ENCODE assay signal across 9 cellular contexts in genomic region chr3:192409203-192409837, GRCh38.
DNase-seq lines count a peak whose midpoint lies in the region; ATAC-seq, FAIRE-seq and TF ChIP-seq lines count a peak whose summit lies in the region.
"Had no signal": no experiment of that assay in that cellular context is flagged by ENCODE, and none has a peak within 500 bp of the region (broad histone marks: within the 10 kb centered on the region; RNA-seq: fewer than 3 reads in every experiment).

No MANE protein-coding gene starts in this region.

- peaks cover 45% of the 10 kb centered on the region for H3K27me3 ChIP-seq in keratinocyte (ENCODE audit: control insufficient read depth, extremely low read depth, insufficient read depth, low read length)
- no peaks in the 10 kb centered on the region for H3K27me3 ChIP-seq in testis
- H3K27me3 ChIP-seq in Karpas-422 (ENCODE audit: low read length): no peaks in the 10 kb centered on the region
- no peaks in the 10 kb centered on the region for H3K27me3 ChIP-seq in CD8-positive, alpha-beta memory T cell (ENCODE audit: insufficient read depth, low read length, poor library complexity, severe bottlenecking)

- DNase-seq in MCF 10A (ENCODE audit: unreplicated experiment) (peak; percentile 28), keratinocyte (ENCODE audit: low read depth, low spot score) (no peak), testis (peak; percentile 42), Karpas-422 (no peak)
- no peak for DNase-seq in activated CD4-positive, alpha-beta T cell treated with anti-CD3 and anti-CD28 coated beads, Interleukin-2, amount 10 ng/mL, durations not matched to agents 7 days and 5 days
- DNase-seq in CD8-positive, alpha-beta memory T cell: no peak

- H3K9ac ChIP-seq in keratinocyte (ENCODE audit: control insufficient read depth, extremely low read depth, insufficient read depth, low read length): no peak overlapping the region
- H3K9ac ChIP-seq in Karpas-422 (ENCODE audit: low read length): no peak overlapping the region

- POLR2A ChIA-PET in MCF 10A (lab: Yijun Ruan, JAX): interaction anchor here (0.6 kb wide), 1 partner anchor 631 kb away, joined by 3 read pairs; no protein-coding TSS in a partner anchor
- POLR2A ChIA-PET in activated CD4-positive, alpha-beta T cell treated with anti-CD3 and anti-CD28 coated beads, Interleukin-2, amount 10 ng/mL, durations not matched to agents 7 days and 5 days (lab: Charles Lee): no interaction called here
- POLR2A ChIA-PET in CD8-positive, alpha-beta memory T cell (lab: Charles Lee): no interaction called here

- H3K4me1 ChIP-seq in keratinocyte (ENCODE audit: control insufficient read depth, extremely low read depth, insufficient read depth, low read length): peaks cover 6% of the 10 kb centered on the region
- no peaks in the 10 kb centered on the region for H3K4me1 ChIP-seq in testis
- no peaks in the 10 kb centered on the region for H3K4me1 ChIP-seq in Karpas-422 (ENCODE audit: low read length)
- no peaks in the 10 kb centered on the region for H3K4me1 ChIP-seq in CD8-positive, alpha-beta memory T cell (ENCODE audit: insufficient read depth, low read length)

- H2AFZ ChIP-seq in keratinocyte (ENCODE audit: control insufficient read depth, low read length) (peak overlapping the region; percentile 61), Karpas-422 (ENCODE audit: low read length) (no peak overlapping the region)

- no peaks in the 10 kb centered on the region for H4K20me1 ChIP-seq in keratinocyte (ENCODE audit: control insufficient read depth, extremely low read depth, insufficient read depth, low read length)
- no peaks in the 10 kb centered on the region for H4K20me1 ChIP-seq in Karpas-422 (ENCODE audit: insufficient read depth, low read depth, low read length)

- H3K4me3 ChIP-seq in keratinocyte (ENCODE audit: control insufficient read depth in 2 of 3, extremely low read depth in 1 of 3, insufficient read depth in 2 of 3, low read depth in 1 of 3, low read length in 3 of 3) (peak overlapping the region; percentile 28 to 57 (median 54)), testis (peak overlapping the region; percentile 53 to 64), Karpas-422 (ENCODE audit: low read length) (no peak overlapping the region)
- H3K4me3 ChIP-seq in CD8-positive, alpha-beta memory T cell (ENCODE audit: low read length): no peak overlapping the region

- H3K27ac Mint-ChIP-seq in MCF 10A (ENCODE audit: low read depth, unreplicated experiment): no peak overlapping the region
- no peak overlapping the region for H3K27ac Mint-ChIP-seq in activated CD4-positive, alpha-beta T cell treated with anti-CD3 and anti-CD28 coated beads, Interleukin-2, amount 10 ng/mL, durations not matched to agents 7 days and 5 days
- no peak overlapping the region for H3K27ac Mint-ChIP-seq in CD8-positive, alpha-beta memory T cell

- peaks cover 11% of the 10 kb centered on the region for H3K4me1 Mint-ChIP-seq in MCF 10A (ENCODE audit: insufficient read depth, unreplicated experiment)
- peaks cover 2% of the 10 kb centered on the region for H3K4me1 Mint-ChIP-seq in activated CD4-positive, alpha-beta T cell treated with anti-CD3 and anti-CD28 coated beads, Interleukin-2, amount 10 ng/mL, durations not matched to agents 7 days and 5 days
- H3K4me1 Mint-ChIP-seq in CD8-positive, alpha-beta memory T cell: peaks cover 3 to 7% (median 4%) of the 10 kb centered on the region in 3 donors

- peaks cover 39% of the 10 kb centered on the region for H3K27me3 Mint-ChIP-seq in MCF 10A (ENCODE audit: insufficient read depth, unreplicated experiment)
- H3K27me3 Mint-ChIP-seq in activated CD4-positive, alpha-beta T cell treated with anti-CD3 and anti-CD28 coated beads, Interleukin-2, amount 10 ng/mL, durations not matched to agents 7 days and 5 days: peaks cover 60% of the 10 kb centered on the region
- peaks cover 30 to 34% of the 10 kb centered on the region in 2 donors for H3K27me3 Mint-ChIP-seq in CD8-positive, alpha-beta memory T cell

- no peaks in the 10 kb centered on the region for H3K9me3 ChIP-seq in keratinocyte (ENCODE audit: control insufficient read depth, low read depth, low read length)
- no peaks in the 10 kb centered on the region for H3K9me3 ChIP-seq in testis
- H3K9me3 ChIP-seq in Karpas-422 (ENCODE audit: low read length): no peaks in the 10 kb centered on the region
- no peaks in the 10 kb centered on the region for H3K9me3 ChIP-seq in CD8-positive, alpha-beta memory T cell (ENCODE audit: low read length)
- H3K9me3 ChIP-seq: neutrophil had no signal

- BruUV-seq in MCF 10A (replicated peaks; lab: Mats Ljungman, UMichigan): no TSS peak

- CTCF ChIA-PET in MCF 10A (lab: Yijun Ruan, JAX): interaction anchor here (0.6 kb wide), 1 partner anchor 978 kb away, joined by 3 read pairs; no protein-coding TSS in a partner anchor
- CTCF ChIA-PET in activated CD4-positive, alpha-beta T cell treated with anti-CD3 and anti-CD28 coated beads, Interleukin-2, amount 10 ng/mL, durations not matched to agents 7 days and 5 days (lab: Charles Lee): no interaction called here
- CTCF ChIA-PET in CD8-positive, alpha-beta memory T cell (lab: Charles Lee): no interaction called here

- no peak for TF ChIP-seq POLR2A in testis (IDR thresholded peaks at IDR 0.05)

- peak overlapping the region; percentile 59 for H3K4me3 Mint-ChIP-seq in MCF 10A (ENCODE audit: unreplicated experiment)
- no peak overlapping the region for H3K4me3 Mint-ChIP-seq in activated CD4-positive, alpha-beta T cell treated with anti-CD3 and anti-CD28 coated beads, Interleukin-2, amount 10 ng/mL, durations not matched to agents 7 days and 5 days
- no peak overlapping the region for H3K4me3 Mint-ChIP-seq in CD8-positive, alpha-beta memory T cell

- H3K36me3 ChIP-seq in keratinocyte (ENCODE audit: control insufficient read depth in 2 of 2, extremely low read depth in 1 of 2, insufficient read depth in 2 of 2, low read length in 2 of 2) (no peaks in the 10 kb centered on the region), testis (ENCODE audit: low read depth, missing control alignments) (no peaks in the 10 kb centered on the region), Karpas-422 (ENCODE audit: insufficient read depth, low read length) (no peaks in the 10 kb centered on the region)
- H3K36me3 ChIP-seq in CD8-positive, alpha-beta memory T cell (ENCODE audit: insufficient read depth, low read length): no peaks in the 10 kb centered on the region
- H3K36me3 ChIP-seq: neutrophil had no signal

- no peaks in the 10 kb centered on the region for H3K9me1 ChIP-seq in keratinocyte (ENCODE audit: control insufficient read depth, extremely low read depth, insufficient read depth, low read length)

- FAIRE-seq in keratinocyte (lab: Jason Lieb, UNC): no peak

- no peaks in the 10 kb centered on the region for H3K9me3 Mint-ChIP-seq in MCF 10A (ENCODE audit: unreplicated experiment)
- H3K9me3 Mint-ChIP-seq in activated CD4-positive, alpha-beta T cell treated with anti-CD3 and anti-CD28 coated beads, Interleukin-2, amount 10 ng/mL, durations not matched to agents 7 days and 5 days: no peaks in the 10 kb centered on the region
- H3K9me3 Mint-ChIP-seq in CD8-positive, alpha-beta memory T cell: peaks cover 0 to 9% (median 3%) of the 10 kb centered on the region in 5 donors

- WGBS in testis, 2 donors: 0 to 1% methylated on average over 1 to 25 of the region's 60 CpGs

- TF ChIP-seq CTCF in MCF 10A (IDR thresholded peaks at IDR 0.05; ENCODE audit: unreplicated experiment): no peak
- no peak for TF ChIP-seq CTCF in keratinocyte (optimal IDR thresholded peaks at IDR 0.05 in 1 of 3, IDR thresholded peaks at IDR 0.05 in 1 of 3, conservative IDR thresholded peaks at IDR 0.05 in 1 of 3; ENCODE audit: extremely low read depth in 1 of 3, insufficient read depth in 2 of 3, low read length in 3 of 3)
- TF ChIP-seq CTCF in testis (IDR thresholded peaks at IDR 0.05): no peak

- ATAC-seq in GM18867 (IDR thresholded peaks at IDR 0.05; ENCODE audit: unreplicated experiment): peak; percentile 54
- peak; percentile 52 for ATAC-seq in HG03442 (IDR thresholded peaks at IDR 0.05; ENCODE audit: unreplicated experiment)

- no peaks in the 10 kb centered on the region for H3K36me3 Mint-ChIP-seq in MCF 10A (ENCODE audit: insufficient read depth, unreplicated experiment)
- H3K36me3 Mint-ChIP-seq in activated CD4-positive, alpha-beta T cell treated with anti-CD3 and anti-CD28 coated beads, Interleukin-2, amount 10 ng/mL, durations not matched to agents 7 days and 5 days (ENCODE audit: low read depth): no peaks in the 10 kb centered on the region
- H3K36me3 Mint-ChIP-seq in CD8-positive, alpha-beta memory T cell: peaks cover 0 to 6% (median 0%) of the 10 kb centered on the region in 3 donors

- H3K79me2 ChIP-seq in keratinocyte (ENCODE audit: control insufficient read depth, insufficient read depth, low read length) (no peaks in the 10 kb centered on the region), Karpas-422 (ENCODE audit: low read length) (no peaks in the 10 kb centered on the region)

- H3K4me2 ChIP-seq in keratinocyte (ENCODE audit: control insufficient read depth, extremely low read depth, insufficient read depth, low read depth, low read length): peak overlapping the region; percentile 74
- H3K4me2 ChIP-seq in Karpas-422 (ENCODE audit: low read depth, low read length, poor library complexity, severe bottlenecking): no peak overlapping the region

- H3K27ac ChIP-seq in keratinocyte (ENCODE audit: control insufficient read depth, insufficient read depth, low read length): no peak overlapping the region
- H3K27ac ChIP-seq in testis: no peak overlapping the region
- no peak overlapping the region for H3K27ac ChIP-seq in Karpas-422 (ENCODE audit: low read length)
- H3K27ac ChIP-seq in CD8-positive, alpha-beta memory T cell (ENCODE audit: low read depth, low read length): no peak overlapping the region
- H3K27ac ChIP-seq: neutrophil had no signal

- dilution Hi-C loops in keratinocyte (cut with MboI; ENCODE audit: extremely low pct_ligation_motif_present, low sequenced_read_pairs): no loop called here

- intact Hi-C loops in MCF 10A (cut with micrococcal nuclease) (no loop called here), testis (cut with DNase I; ENCODE audit: low total_unique reads) (no loop called here)

- no peaks in the 10 kb centered on the region; the same call in 1 of the 2 replicates for H3K9me2 ChIP-seq in Karpas-422 (replicated peaks; ENCODE audit: insufficient read depth, low read length)

Comparison
In these comparisons a context has a peak if more than half of its experiments do, and no peak if none do; other contexts are left out.
1. DNase-seq: peak in MCF 10A (single experiment) and testis (single experiment); none in keratinocyte (single experiment), Karpas-422 (single experiment), activated CD4-positive, alpha-beta T cell treated with anti-CD3 and anti-CD28 coated beads, Interleukin-2, amount 10 ng/mL, durations not matched to agents 7 days and 5 days (single experiment) and CD8-positive, alpha-beta memory T cell (0 of 5).
2. H3K4me3 ChIP-seq: peak in keratinocyte (3 of 3) and testis (2 of 2); none in Karpas-422 (single experiment) and CD8-positive, alpha-beta memory T cell (single experiment).